8 cellular contexts compared by ENCODE assay signal in genomic region chr3:48507256-48508061, GRCh38. TPM values are rescaled to one million over a fixed set of nuclear protein-coding genes. Genes with fewer than 3 reads are reported as not detected.
DNase-seq lines count a peak whose midpoint lies in the region; ATAC-seq and TF ChIP-seq lines count a peak whose summit lies in the region.

No MANE protein-coding gene starts in this region.

- WGBS in heart right ventricle, 2 donors, result 49 to 51% methylated on average over 10 of the region's 10 CpGs

- peak in 7 of 9 donors; percentile 43 to 69 (median 54) for TF ChIP-seq CTCF in heart right ventricle (IDR thresholded peaks at IDR 0.05)

- peaks cover 22% of the 10 kb centered on the region for H3K4me1 ChIP-seq in SJSA1 (replicated peaks)
- H3K4me1 ChIP-seq in heart right ventricle, result peaks cover 8 to 39% (median 21%) of the 10 kb centered on the region in 9 donors

- intact Hi-C loops in heart right ventricle (cut with DNase I), result loop anchor here in 4 of 10 donors (1.0 to 5.0 kb wide), 3 partner anchors 42 to 45 kb away; no protein-coding TSS in a partner anchor

- H3K36me3 ChIP-seq in SJSA1, result no peaks in the 10 kb centered on the region
- H3K36me3 ChIP-seq in heart right ventricle, result no peaks in the 10 kb centered on the region

- DNase-seq in GDM1 (lab: John Stamatoyannopoulos, UW) (peak; percentile 58), SJSA1 (ENCODE audit: low read depth in 1 of 2, low spot score in 2 of 2) (peak; percentile 50 to 60), activated gamma-delta T cell treated with Interleukin-2 at 50 U/mL for 16 hours (peak; percentile 78), heart right ventricle (peak; percentile 39 to 40), cortex of kidney (lab: John Stamatoyannopoulos, UW) (no peak)

- H3K9me3 ChIP-seq in SJSA1 (replicated peaks) (no peaks in the 10 kb centered on the region), heart right ventricle (no peaks in the 10 kb centered on the region)

- H3K4me3 ChIP-seq in SJSA1 (no peak overlapping the region), heart right ventricle (no peak overlapping the region), skin epidermis (no peak overlapping the region)

- H3K27ac ChIP-seq in SJSA1 (no peak overlapping the region), heart right ventricle (peak overlapping the region in 4 of 10 donors; percentile 15 to 50 (median 28)), skin epidermis (peak overlapping the region in 18 of 21 experiments; percentile 2 to 67 (median 30))

- H3K27me3 ChIP-seq in SJSA1 (replicated peaks) (no peaks in the 10 kb centered on the region), heart right ventricle (no peaks in the 10 kb centered on the region)

- ATAC-seq in HG03108 (IDR thresholded peaks at IDR 0.05; ENCODE audit: unreplicated experiment), result peak; percentile 66
- peak in 3 of 8 donors; percentile 25 to 47 (median 40) for ATAC-seq in heart right ventricle
- no peak for ATAC-seq in GM19035 (IDR thresholded peaks at IDR 0.05; ENCODE audit: unreplicated experiment)

RNA-seq across cellular contexts. Expression of gene SHISA5, which starts 3.5 kb away (rescaled TPM):
- 94.8 and 105 TPM in 2 replicates for total RNA-seq in SJSA1 (2014; rRNA removed; shearing (Covaris generic))
- total RNA-seq in heart right ventricle, result 10 to 100 TPM; 36.8 to 95.3 (median 52.9) TPM
- 10 to 100 TPM; 34.6 to 68.7 TPM for polyA plus RNA-seq in heart right ventricle

RNA-seq across cellular contexts. Expression of gene PFKFB4, which starts 49.1 kb away (rescaled TPM):
- 3.3 and 8.9 TPM in 2 replicates for total RNA-seq in SJSA1 (2014; rRNA removed; shearing (Covaris generic))
- total RNA-seq in heart right ventricle, result 1 to 10 TPM in 6 of 10 donors, under 1 TPM in 4; 0.40 to 7.7 (median 1.5) TPM
- 1 to 10 TPM in 1 of 2 donors, under 1 TPM in 1; 0.74 to 1.0 TPM for polyA plus RNA-seq in heart right ventricle

RNA-seq across cellular contexts. Expression of gene UCN2, which starts 56.1 kb away (rescaled TPM):
- total RNA-seq in SJSA1 (2014; rRNA removed; shearing (Covaris generic)), result 10.1 and 12.1 TPM in 2 replicates
- total RNA-seq in heart right ventricle, result under 1 TPM in 4 of 10 donors, not detected in 6; 0.19 to 0.77 (median 0.28) TPM
- under 1 TPM; 0.06 to 0.22 TPM for polyA plus RNA-seq in heart right ventricle
